Comparison of ENCODE assay signal across 1 cellular context in genomic region chr12:8827551-8828347, GRCh38.
TF ChIP-seq lines count a peak whose summit lies in the region.

No MANE protein-coding gene starts in this region.

TF ChIP-seq in H1, 55 proteins besides CTCF, POLR2A, EP300 and RAD21:
- TF ChIP-seq ATF2 (IDR thresholded peaks at IDR 0.05; ENCODE audit: low read length) (no peak), YY1 (IDR thresholded peaks at IDR 0.05; ENCODE audit: low read depth, low read length) (no peak), SAP30 (IDR thresholded peaks at IDR 0.05; ENCODE audit: insufficient read depth, insufficient replicate concordance, low read length) (no peak)
TF ChIP-seq in H1: peak in this region for 0.
